1 cellular context compared by ENCODE assay signal in genomic region chr11:116825434-116825833, GRCh38.
TF ChIP-seq lines count a peak whose summit lies in the region.

No MANE protein-coding gene starts in this region.

TF ChIP-seq in HepG2, 621 proteins besides CTCF, POLR2A, EP300 and RAD21 (continues in another document):
- TF ChIP-seq ZNF292 (CRISPR knock-in tag; IDR thresholded peaks at IDR 0.05; ENCODE audit: borderline replicate concordance, low read depth) (0 out of 2 replicates have a peak, but pooled peaks have one; percentile 8), ZNF460 (CRISPR knock-in tag; IDR thresholded peaks at IDR 0.05; ENCODE audit: borderline replicate concordance) (no peak), PAXIP1 (CRISPR knock-in tag; conservative IDR thresholded peaks at IDR 0.05) (0 out of 2 replicates have a peak, but pooled peaks have one; percentile 9), THAP11 (CRISPR knock-in tag; IDR thresholded peaks at IDR 0.05) (no peak), KDM2A (CRISPR knock-in tag; IDR thresholded peaks at IDR 0.05; ENCODE audit: borderline replicate concordance, low read depth) (0 out of 2 replicates have a peak, but pooled peaks have one; percentile 7), ZBED4 (CRISPR knock-in tag; IDR thresholded peaks at IDR 0.05; ENCODE audit: borderline replicate concordance) (no peak), HCFC1 (IDR thresholded peaks at IDR 0.05; ENCODE audit: low read depth, low read length) (no peak), RARA (CRISPR knock-in tag; IDR thresholded peaks at IDR 0.05) (no peak; the same call in 1 of the 2 replicates), TCF7L2 (IDR thresholded peaks at IDR 0.05; ENCODE audit: low read depth, low read length) (no peak), PITX1 (CRISPR knock-in tag; IDR thresholded peaks at IDR 0.05) (peak; percentile 28; the same call in 1 of the 2 replicates), ZNF777 (CRISPR knock-in tag; IDR thresholded peaks at IDR 0.05) (no peak), E2F5 (CRISPR knock-in tag; conservative IDR thresholded peaks at IDR 0.05) (no peak), ZNF652 (CRISPR knock-in tag; IDR thresholded peaks at IDR 0.05; ENCODE audit: borderline replicate concordance, low read depth) (peak; percentile 32; the same call in 1 of the 2 replicates), TOPORS (CRISPR knock-in tag; IDR thresholded peaks at IDR 0.05) (no peak), ZNF263 (CRISPR knock-in tag; IDR thresholded peaks at IDR 0.05) (0 out of 2 replicates have a peak, but pooled peaks have one; percentile 0), PHF8 (CRISPR knock-in tag; IDR thresholded peaks at IDR 0.05) (no peak), POLR2AphosphoS5 (IDR thresholded peaks at IDR 0.05; ENCODE audit: low read depth, low read length) (peak; percentile 35; the same call in 1 of the 2 replicates), ASH2L (IDR thresholded peaks at IDR 0.05; ENCODE audit: insufficient read length, low read depth, low read length) (no peak), ARID5B (CRISPR knock-in tag; IDR thresholded peaks at IDR 0.05) (0 out of 2 replicates have a peak, but pooled peaks have one; percentile 11), ZNF276 (CRISPR knock-in tag; IDR thresholded peaks at IDR 0.05; ENCODE audit: low read depth) (no peak), ZBTB7A (CRISPR knock-in tag; IDR thresholded peaks at IDR 0.05) (peak; percentile 29; the same call in 1 of the 2 replicates), RFXAP (CRISPR knock-in tag; IDR thresholded peaks at IDR 0.05; ENCODE audit: borderline replicate concordance) (peak; percentile 92), PRDM10 (CRISPR knock-in tag; IDR thresholded peaks at IDR 0.05; ENCODE audit: low read depth) (peak; percentile 91), ZNF326 (CRISPR knock-in tag; IDR thresholded peaks at IDR 0.05; ENCODE audit: borderline replicate concordance) (no peak), DRAP1 (CRISPR knock-in tag; IDR thresholded peaks at IDR 0.05) (peak; percentile 56), FOXO4 (CRISPR knock-in tag; conservative IDR thresholded peaks at IDR 0.05) (no peak), ZFP91 (CRISPR knock-in tag; IDR thresholded peaks at IDR 0.05; ENCODE audit: borderline replicate concordance) (0 out of 2 replicates have a peak, but pooled peaks have one; percentile 3), ZBTB21 (CRISPR knock-in tag; IDR thresholded peaks at IDR 0.05) (0 out of 2 replicates have a peak, but pooled peaks have one; percentile 30), DMAP1 (CRISPR knock-in tag; IDR thresholded peaks at IDR 0.05) (0 out of 2 replicates have a peak, but pooled peaks have one; percentile 3), JUND (CRISPR knock-in tag; IDR thresholded peaks at IDR 0.05) (peak; percentile 45; the same call in 1 of the 2 replicates), ZNF143 (CRISPR knock-in tag; IDR thresholded peaks at IDR 0.05) (no peak), SALL1 (CRISPR knock-in tag; IDR thresholded peaks at IDR 0.05) (no peak), CREM (IDR thresholded peaks at IDR 0.05) (peak; percentile 45; the same call in 1 of the 2 replicates), CREM (CRISPR knock-in tag; IDR thresholded peaks at IDR 0.05) (no peak), MXI1 (IDR thresholded peaks at IDR 0.05; ENCODE audit: borderline replicate concordance, low read depth, low read length) (peak; percentile 79; the same call in 1 of the 3 replicates), ZNF737 (CRISPR knock-in tag; IDR thresholded peaks at IDR 0.05; ENCODE audit: borderline replicate concordance) (no peak), PHF5A (CRISPR knock-in tag; IDR thresholded peaks at IDR 0.05; ENCODE audit: low read depth, unreplicated experiment) (no peak)
